1 cellular context compared by ENCODE assay signal in genomic region chr21:43369124-43369523, GRCh38.
TF ChIP-seq lines count a peak whose summit lies in the region.

No MANE protein-coding gene starts in this region.

TF ChIP-seq in endothelial cell of umbilical vein, 7 proteins besides CTCF, POLR2A, EP300 and RAD21:
- TF ChIP-seq EZH2 (IDR thresholded peaks at IDR 0.05; ENCODE audit: borderline replicate concordance, low read depth, low read length, severe bottlenecking) (no peak), JUN (IDR thresholded peaks at IDR 0.05; ENCODE audit: borderline replicate concordance, insufficient read depth, insufficient read length, low read depth) (peak; percentile 12)
